ENCODE assay signal across 1 cellular context in genomic region chr13:99086149-99086868, GRCh38.
A peak's percentile ranks its signal among the peaks of the same experiment; 100 is the strongest.
TF ChIP-seq lines count a peak whose summit lies in the region.

No MANE protein-coding gene starts in this region.

TF ChIP-seq in WTC11, 78 proteins besides CTCF, POLR2A, EP300 and RAD21 (continued from another document):
- TF ChIP-seq, protein P1, sequence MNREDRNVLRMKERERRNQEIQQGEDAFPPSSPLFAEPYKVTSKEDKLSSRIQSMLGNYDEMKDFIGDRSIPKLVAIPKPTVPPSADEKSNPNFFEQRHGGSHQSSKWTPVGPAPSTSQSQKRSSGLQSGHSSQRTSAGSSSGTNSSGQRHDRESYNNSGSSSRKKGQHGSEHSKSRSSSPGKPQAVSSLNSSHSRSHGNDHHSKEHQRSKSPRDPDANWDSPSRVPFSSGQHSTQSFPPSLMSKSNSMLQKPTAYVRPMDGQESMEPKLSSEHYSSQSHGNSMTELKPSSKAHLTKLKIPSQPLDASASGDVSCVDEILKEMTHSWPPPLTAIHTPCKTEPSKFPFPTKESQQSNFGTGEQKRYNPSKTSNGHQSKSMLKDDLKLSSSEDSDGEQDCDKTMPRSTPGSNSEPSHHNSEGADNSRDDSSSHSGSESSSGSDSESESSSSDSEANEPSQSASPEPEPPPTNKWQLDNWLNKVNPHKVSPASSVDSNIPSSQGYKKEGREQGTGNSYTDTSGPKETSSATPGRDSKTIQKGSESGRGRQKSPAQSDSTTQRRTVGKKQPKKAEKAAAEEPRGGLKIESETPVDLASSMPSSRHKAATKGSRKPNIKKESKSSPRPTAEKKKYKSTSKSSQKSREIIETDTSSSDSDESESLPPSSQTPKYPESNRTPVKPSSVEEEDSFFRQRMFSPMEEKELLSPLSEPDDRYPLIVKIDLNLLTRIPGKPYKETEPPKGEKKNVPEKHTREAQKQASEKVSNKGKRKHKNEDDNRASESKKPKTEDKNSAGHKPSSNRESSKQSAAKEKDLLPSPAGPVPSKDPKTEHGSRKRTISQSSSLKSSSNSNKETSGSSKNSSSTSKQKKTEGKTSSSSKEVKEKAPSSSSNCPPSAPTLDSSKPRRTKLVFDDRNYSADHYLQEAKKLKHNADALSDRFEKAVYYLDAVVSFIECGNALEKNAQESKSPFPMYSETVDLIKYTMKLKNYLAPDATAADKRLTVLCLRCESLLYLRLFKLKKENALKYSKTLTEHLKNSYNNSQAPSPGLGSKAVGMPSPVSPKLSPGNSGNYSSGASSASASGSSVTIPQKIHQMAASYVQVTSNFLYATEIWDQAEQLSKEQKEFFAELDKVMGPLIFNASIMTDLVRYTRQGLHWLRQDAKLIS (CRISPR knock-in tag; IDR thresholded peaks at IDR 0.05; ENCODE audit: borderline replicate concordance): no peak
- TF ChIP-seq FOXJ3 (CRISPR knock-in tag; IDR thresholded peaks at IDR 0.05; ENCODE audit: borderline replicate concordance) (no peak), FOXP4 (CRISPR knock-in tag; IDR thresholded peaks at IDR 0.05) (peak; percentile 28; the same call in 1 of the 2 replicates), NFE2L1 (CRISPR knock-in tag; IDR thresholded peaks at IDR 0.05) (no peak), TCF7 (CRISPR knock-in tag; IDR thresholded peaks at IDR 0.05; ENCODE audit: low read depth) (no peak), ELF4 (CRISPR knock-in tag; IDR thresholded peaks at IDR 0.05; ENCODE audit: low read depth) (no peak), CBFB (CRISPR knock-in tag; IDR thresholded peaks at IDR 0.05; ENCODE audit: low read depth) (no peak), ZSCAN18 (CRISPR knock-in tag; IDR thresholded peaks at IDR 0.05) (no peak)
